ENCODE assay signal across 1 cellular context in the genomic region with DNA sequence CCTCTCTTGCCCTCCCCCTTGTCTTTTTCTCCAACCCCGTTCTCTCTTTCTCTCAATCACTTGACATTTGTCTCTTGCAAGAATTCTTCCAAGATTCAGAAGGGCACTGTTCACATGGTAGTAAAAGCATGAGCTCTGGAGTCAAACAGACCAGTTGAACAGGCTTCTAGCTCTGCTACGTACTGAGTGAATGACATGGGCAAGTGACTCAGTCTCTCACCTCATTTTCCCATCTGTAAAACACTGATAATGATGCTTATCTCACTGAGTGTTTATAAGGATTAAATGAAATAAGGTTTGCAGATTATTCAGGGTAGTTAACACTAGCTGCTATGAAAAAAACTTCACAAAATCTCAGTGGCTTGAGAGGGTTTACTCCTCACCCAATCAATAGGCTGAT.
TF ChIP-seq lines count a peak whose summit lies in the region.

No MANE protein-coding gene starts in this region.

TF ChIP-seq in K562, 482 proteins besides CTCF, POLR2A, EP300 and RAD21 (continued from another document):
- TF ChIP-seq RBM15 (IDR thresholded peaks at IDR 0.05; ENCODE audit: insufficient read depth, low read length): no peak
